Comparison of ENCODE assay signal across 1 cellular context in the genomic region with DNA sequence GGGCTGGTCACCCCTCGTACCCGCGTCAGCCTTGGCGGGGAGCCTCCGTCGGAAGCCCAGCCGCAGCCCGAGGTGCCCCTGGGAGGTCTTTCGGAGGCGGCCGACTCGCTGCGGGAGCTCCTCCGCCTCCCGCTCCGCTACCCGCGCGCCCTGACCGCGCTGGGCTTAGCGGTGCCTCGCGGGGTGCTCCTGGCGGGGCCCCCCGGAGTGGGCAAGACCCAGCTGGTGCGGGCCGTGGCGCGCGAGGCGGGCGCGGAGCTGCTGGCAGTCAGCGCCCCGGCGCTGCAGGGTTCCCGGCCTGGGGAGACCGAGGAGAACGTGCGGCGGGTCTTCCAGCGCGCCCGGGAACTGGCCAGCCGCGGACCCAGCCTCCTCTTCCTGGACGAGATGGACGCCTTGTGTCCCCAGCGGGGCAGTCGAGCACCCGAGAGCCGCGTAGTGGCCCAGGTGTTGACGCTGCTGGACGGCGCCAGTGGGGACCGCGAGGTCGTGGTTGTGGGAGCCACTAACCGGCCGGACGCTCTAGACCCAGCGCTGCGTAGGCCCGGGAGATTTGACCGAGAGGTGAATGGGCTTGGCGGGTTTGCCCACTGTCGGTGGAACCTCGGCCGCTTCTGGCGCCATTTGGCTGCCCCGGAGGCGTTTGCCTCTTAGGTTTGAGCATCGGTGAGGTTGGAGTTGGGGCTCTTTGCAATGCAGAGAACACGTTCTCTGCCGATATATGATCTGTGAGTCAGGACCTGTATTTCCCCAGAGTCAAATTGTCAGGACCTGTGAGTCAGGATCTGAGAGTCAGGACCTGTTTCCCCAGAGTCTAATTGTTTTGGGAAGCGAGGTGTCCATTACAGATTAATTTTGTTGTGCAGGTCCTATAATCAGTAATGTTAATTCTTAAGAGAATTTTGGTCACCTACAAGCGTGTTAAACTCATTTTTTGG.
TF ChIP-seq lines count a peak whose summit lies in the region.

No MANE protein-coding gene starts in this region.

TF ChIP-seq in K562, 482 proteins besides CTCF, POLR2A, EP300 and RAD21 (continued from another document and continues in another):
- TF ChIP-seq, protein P1, sequence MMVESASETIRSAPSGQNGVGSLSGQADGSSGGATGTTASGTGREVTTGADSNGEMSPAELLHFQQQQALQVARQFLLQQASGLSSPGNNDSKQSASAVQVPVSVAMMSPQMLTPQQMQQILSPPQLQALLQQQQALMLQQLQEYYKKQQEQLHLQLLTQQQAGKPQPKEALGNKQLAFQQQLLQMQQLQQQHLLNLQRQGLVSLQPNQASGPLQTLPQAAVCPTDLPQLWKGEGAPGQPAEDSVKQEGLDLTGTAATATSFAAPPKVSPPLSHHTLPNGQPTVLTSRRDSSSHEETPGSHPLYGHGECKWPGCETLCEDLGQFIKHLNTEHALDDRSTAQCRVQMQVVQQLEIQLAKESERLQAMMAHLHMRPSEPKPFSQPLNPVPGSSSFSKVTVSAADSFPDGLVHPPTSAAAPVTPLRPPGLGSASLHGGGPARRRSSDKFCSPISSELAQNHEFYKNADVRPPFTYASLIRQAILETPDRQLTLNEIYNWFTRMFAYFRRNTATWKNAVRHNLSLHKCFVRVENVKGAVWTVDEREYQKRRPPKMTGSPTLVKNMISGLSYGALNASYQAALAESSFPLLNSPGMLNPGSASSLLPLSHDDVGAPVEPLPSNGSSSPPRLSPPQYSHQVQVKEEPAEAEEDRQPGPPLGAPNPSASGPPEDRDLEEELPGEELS (CRISPR knock-in tag; IDR thresholded peaks at IDR 0.05; ENCODE audit: borderline replicate concordance) = no peak
- no peak for TF ChIP-seq ZBTB7A (IDR thresholded peaks at IDR 0.05; ENCODE audit: borderline replicate concordance, control insufficient read depth, low read depth, low read length)
- TF ChIP-seq, protein P2, sequence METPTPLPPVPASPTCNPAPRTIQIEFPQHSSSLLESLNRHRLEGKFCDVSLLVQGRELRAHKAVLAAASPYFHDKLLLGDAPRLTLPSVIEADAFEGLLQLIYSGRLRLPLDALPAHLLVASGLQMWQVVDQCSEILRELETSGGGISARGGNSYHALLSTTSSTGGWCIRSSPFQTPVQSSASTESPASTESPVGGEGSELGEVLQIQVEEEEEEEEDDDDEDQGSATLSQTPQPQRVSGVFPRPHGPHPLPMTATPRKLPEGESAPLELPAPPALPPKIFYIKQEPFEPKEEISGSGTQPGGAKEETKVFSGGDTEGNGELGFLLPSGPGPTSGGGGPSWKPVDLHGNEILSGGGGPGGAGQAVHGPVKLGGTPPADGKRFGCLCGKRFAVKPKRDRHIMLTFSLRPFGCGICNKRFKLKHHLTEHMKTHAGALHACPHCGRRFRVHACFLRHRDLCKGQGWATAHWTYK (CRISPR knock-in tag; IDR thresholded peaks at IDR 0.05) = no peak
- TF ChIP-seq, protein P3, sequence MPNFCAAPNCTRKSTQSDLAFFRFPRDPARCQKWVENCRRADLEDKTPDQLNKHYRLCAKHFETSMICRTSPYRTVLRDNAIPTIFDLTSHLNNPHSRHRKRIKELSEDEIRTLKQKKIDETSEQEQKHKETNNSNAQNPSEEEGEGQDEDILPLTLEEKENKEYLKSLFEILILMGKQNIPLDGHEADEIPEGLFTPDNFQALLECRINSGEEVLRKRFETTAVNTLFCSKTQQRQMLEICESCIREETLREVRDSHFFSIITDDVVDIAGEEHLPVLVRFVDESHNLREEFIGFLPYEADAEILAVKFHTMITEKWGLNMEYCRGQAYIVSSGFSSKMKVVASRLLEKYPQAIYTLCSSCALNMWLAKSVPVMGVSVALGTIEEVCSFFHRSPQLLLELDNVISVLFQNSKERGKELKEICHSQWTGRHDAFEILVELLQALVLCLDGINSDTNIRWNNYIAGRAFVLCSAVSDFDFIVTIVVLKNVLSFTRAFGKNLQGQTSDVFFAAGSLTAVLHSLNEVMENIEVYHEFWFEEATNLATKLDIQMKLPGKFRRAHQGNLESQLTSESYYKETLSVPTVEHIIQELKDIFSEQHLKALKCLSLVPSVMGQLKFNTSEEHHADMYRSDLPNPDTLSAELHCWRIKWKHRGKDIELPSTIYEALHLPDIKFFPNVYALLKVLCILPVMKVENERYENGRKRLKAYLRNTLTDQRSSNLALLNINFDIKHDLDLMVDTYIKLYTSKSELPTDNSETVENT (CRISPR knock-in tag; IDR thresholded peaks at IDR 0.05) = no peak
- TF ChIP-seq ZNF12 (CRISPR knock-in tag; IDR thresholded peaks at IDR 0.05) = no peak
- no peak for TF ChIP-seq ZBED1 (IDR thresholded peaks at IDR 0.05)
- no peak for TF ChIP-seq CBFB (CRISPR knock-in tag; IDR thresholded peaks at IDR 0.05)
- TF ChIP-seq TARDBP (IDR thresholded peaks at IDR 0.05) = no peak
- TF ChIP-seq RAD51 (IDR thresholded peaks at IDR 0.05; ENCODE audit: borderline replicate concordance, low read depth) = no peak
- no peak for TF ChIP-seq MEF2A (IDR thresholded peaks at IDR 0.05; ENCODE audit: control insufficient read depth, low read depth, low read length)
- TF ChIP-seq CEBPB (tag; IDR thresholded peaks at IDR 0.05) = no peak
- TF ChIP-seq CBFA2T2 (conservative IDR thresholded peaks at IDR 0.05) = no peak
- 0 out of 2 replicates have a peak, but pooled peaks have one; percentile 27 for TF ChIP-seq SMARCE1 (IDR thresholded peaks at IDR 0.05)
- no peak for TF ChIP-seq GATAD2A (IDR thresholded peaks at IDR 0.05)
- 0 out of 2 replicates have a peak, but pooled peaks have one; percentile 22 for TF ChIP-seq MYC (IDR thresholded peaks at IDR 0.05; ENCODE audit: low read depth, low read length)
- no peak for TF ChIP-seq MYC (CRISPR knock-in tag; IDR thresholded peaks at IDR 0.05; ENCODE audit: borderline replicate concordance, low read depth)
- peak; percentile 38; the same call in 1 of the 2 replicates for TF ChIP-seq SP1 (CRISPR knock-in tag; IDR thresholded peaks at IDR 0.05)
- no peak for TF ChIP-seq CSDE1 (IDR thresholded peaks at IDR 0.05)
- TF ChIP-seq KHSRP (IDR thresholded peaks at IDR 0.05) = no peak
- TF ChIP-seq SRSF7 (optimal IDR thresholded peaks at IDR 0.05; ENCODE audit: low read depth, low read length) = no peak
- TF ChIP-seq E2F3 (CRISPR knock-in tag; IDR thresholded peaks at IDR 0.05) = no peak
- TF ChIP-seq, protein P4, sequence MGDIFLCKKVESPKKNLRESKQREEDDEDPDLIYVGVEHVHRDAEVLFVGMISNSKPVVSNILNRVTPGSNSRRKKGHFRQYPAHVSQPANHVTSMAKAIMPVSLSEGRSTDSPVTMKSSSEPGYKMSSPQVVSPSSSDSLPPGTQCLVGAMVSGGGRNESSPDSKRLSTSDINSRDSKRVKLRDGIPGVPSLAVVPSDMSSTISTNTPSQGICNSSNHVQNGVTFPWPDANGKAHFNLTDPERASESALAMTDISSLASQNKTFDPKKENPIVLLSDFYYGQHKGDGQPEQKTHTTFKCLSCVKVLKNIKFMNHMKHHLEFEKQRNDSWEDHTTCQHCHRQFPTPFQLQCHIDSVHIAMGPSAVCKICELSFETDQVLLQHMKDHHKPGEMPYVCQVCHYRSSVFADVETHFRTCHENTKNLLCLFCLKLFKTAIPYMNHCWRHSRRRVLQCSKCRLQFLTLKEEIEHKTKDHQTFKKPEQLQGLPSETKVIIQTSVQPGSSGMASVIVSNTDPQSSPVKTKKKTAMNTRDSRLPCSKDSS (IDR thresholded peaks at IDR 0.05; ENCODE audit: low read depth, partially characterized antibody) = no peak
- no peak for TF ChIP-seq ZNF57 (CRISPR knock-in tag; IDR thresholded peaks at IDR 0.05)
- TF ChIP-seq, protein P5, sequence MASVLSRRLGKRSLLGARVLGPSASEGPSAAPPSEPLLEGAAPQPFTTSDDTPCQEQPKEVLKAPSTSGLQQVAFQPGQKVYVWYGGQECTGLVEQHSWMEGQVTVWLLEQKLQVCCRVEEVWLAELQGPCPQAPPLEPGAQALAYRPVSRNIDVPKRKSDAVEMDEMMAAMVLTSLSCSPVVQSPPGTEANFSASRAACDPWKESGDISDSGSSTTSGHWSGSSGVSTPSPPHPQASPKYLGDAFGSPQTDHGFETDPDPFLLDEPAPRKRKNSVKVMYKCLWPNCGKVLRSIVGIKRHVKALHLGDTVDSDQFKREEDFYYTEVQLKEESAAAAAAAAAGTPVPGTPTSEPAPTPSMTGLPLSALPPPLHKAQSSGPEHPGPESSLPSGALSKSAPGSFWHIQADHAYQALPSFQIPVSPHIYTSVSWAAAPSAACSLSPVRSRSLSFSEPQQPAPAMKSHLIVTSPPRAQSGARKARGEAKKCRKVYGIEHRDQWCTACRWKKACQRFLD (CRISPR knock-in tag; IDR thresholded peaks at IDR 0.05) = no peak
- TF ChIP-seq, protein P6, sequence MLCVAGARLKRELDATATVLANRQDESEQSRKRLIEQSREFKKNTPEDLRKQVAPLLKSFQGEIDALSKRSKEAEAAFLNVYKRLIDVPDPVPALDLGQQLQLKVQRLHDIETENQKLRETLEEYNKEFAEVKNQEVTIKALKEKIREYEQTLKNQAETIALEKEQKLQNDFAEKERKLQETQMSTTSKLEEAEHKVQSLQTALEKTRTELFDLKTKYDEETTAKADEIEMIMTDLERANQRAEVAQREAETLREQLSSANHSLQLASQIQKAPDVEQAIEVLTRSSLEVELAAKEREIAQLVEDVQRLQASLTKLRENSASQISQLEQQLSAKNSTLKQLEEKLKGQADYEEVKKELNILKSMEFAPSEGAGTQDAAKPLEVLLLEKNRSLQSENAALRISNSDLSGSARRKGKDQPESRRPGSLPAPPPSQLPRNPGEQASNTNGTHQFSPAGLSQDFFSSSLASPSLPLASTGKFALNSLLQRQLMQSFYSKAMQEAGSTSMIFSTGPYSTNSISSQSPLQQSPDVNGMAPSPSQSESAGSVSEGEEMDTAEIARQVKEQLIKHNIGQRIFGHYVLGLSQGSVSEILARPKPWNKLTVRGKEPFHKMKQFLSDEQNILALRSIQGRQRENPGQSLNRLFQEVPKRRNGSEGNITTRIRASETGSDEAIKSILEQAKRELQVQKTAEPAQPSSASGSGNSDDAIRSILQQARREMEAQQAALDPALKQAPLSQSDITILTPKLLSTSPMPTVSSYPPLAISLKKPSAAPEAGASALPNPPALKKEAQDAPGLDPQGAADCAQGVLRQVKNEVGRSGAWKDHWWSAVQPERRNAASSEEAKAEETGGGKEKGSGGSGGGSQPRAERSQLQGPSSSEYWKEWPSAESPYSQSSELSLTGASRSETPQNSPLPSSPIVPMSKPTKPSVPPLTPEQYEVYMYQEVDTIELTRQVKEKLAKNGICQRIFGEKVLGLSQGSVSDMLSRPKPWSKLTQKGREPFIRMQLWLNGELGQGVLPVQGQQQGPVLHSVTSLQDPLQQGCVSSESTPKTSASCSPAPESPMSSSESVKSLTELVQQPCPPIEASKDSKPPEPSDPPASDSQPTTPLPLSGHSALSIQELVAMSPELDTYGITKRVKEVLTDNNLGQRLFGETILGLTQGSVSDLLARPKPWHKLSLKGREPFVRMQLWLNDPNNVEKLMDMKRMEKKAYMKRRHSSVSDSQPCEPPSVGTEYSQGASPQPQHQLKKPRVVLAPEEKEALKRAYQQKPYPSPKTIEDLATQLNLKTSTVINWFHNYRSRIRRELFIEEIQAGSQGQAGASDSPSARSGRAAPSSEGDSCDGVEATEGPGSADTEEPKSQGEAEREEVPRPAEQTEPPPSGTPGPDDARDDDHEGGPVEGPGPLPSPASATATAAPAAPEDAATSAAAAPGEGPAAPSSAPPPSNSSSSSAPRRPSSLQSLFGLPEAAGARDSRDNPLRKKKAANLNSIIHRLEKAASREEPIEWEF (CRISPR knock-in tag; IDR thresholded peaks at IDR 0.05) = no peak
- TF ChIP-seq ZNF561 (CRISPR knock-in tag; conservative IDR thresholded peaks at IDR 0.05) = no peak
- no peak for TF ChIP-seq ZNF384 (IDR thresholded peaks at IDR 0.05; ENCODE audit: low read depth, low read length)
- TF ChIP-seq CTBP1 (IDR thresholded peaks at IDR 0.05; ENCODE audit: borderline replicate concordance) = peak; percentile 36; the same call in 1 of the 2 replicates
- peak; percentile 47; the same call in 1 of the 2 replicates for TF ChIP-seq FOSL1 (tag; conservative IDR thresholded peaks at IDR 0.05)
- no peak for TF ChIP-seq NR2C1 (IDR thresholded peaks at IDR 0.05)
- no peak for TF ChIP-seq NR2C1 (tag; IDR thresholded peaks at IDR 0.05)
- TF ChIP-seq, protein P7, sequence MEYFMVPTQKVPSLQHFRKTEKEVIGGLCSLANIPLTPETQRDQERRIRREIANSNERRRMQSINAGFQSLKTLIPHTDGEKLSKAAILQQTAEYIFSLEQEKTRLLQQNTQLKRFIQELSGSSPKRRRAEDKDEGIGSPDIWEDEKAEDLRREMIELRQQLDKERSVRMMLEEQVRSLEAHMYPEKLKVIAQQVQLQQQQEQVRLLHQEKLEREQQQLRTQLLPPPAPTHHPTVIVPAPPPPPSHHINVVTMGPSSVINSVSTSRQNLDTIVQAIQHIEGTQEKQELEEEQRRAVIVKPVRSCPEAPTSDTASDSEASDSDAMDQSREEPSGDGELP (CRISPR knock-in tag; IDR thresholded peaks at IDR 0.05; ENCODE audit: borderline replicate concordance) = peak; percentile 22; the same call in 1 of the 2 replicates
- TF ChIP-seq HCFC1 (IDR thresholded peaks at IDR 0.05; ENCODE audit: low read depth, low read length) = peak; percentile 38; the same call in 1 of the 2 replicates
- TF ChIP-seq, protein P8, sequence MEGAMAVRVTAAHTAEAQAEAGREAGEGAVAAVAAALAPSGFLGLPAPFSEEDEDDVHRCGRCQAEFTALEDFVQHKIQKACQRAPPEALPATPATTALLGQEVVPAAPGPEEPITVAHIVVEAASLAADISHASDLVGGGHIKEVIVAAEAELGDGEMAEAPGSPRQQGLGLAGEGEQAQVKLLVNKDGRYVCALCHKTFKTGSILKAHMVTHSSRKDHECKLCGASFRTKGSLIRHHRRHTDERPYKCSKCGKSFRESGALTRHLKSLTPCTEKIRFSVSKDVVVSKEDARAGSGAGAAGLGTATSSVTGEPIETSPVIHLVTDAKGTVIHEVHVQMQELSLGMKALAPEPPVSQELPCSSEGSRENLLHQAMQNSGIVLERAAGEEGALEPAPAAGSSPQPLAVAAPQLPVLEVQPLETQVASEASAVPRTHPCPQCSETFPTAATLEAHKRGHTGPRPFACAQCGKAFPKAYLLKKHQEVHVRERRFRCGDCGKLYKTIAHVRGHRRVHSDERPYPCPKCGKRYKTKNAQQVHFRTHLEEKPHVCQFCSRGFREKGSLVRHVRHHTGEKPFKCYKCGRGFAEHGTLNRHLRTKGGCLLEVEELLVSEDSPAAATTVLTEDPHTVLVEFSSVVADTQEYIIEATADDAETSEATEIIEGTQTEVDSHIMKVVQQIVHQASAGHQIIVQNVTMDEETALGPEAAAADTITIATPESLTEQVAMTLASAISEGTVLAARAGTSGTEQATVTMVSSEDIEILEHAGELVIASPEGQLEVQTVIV (CRISPR knock-in tag; IDR thresholded peaks at IDR 0.05; ENCODE audit: borderline replicate concordance) = no peak
- no peak for TF ChIP-seq LCOR (CRISPR knock-in tag; IDR thresholded peaks at IDR 0.05)
- TF ChIP-seq PURB (CRISPR knock-in tag; IDR thresholded peaks at IDR 0.05; ENCODE audit: low read depth) = no peak
- peak; percentile 12; the same call in 1 of the 2 replicates for TF ChIP-seq NFIC (IDR thresholded peaks at IDR 0.05)
- no peak for TF ChIP-seq FOS (IDR thresholded peaks at IDR 0.05; ENCODE audit: extremely low read depth, insufficient read length)
- no peak for TF ChIP-seq ZNF174 (CRISPR knock-in tag; IDR thresholded peaks at IDR 0.05)
- no peak for TF ChIP-seq GATAD2B (IDR thresholded peaks at IDR 0.05; ENCODE audit: borderline replicate concordance)
